ENCODE assay signal across 7 cellular contexts in the genomic region with DNA sequence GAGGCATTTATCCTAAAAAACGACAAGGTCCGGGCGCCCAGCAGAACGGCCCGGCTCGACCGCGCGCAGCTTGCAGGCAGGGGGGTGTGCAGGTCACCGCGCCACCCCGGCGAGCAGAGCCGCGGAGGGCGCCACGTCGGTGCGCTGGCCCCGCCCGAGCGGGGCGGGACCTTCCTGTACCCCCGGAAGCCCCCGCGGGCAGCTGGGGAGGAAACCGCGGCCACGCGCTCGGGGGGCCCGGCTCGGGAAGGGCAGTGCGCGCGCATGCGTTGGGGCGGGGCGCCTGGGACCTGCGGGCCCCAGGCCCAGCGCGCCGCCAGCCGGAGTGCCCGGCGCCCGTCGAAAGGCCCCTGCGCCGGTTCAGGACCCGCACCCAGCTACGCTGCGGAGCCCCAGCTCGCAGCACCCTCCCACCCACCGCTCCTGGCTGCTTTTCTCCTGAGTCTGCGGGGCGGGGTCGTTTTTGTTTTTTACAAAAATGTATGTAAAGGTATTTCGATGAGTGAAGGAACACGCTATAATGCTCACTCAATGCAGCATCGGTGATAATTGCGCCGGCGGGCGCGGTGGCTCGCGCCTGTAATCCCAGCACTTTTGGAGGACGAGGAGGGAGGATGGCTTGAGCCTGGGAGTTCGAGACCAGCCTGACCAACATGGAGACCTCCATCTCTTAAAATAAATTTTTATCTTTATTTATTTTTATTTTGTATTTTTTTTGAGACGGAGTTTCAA. TPM values are rescaled to one million over a fixed set of nuclear protein-coding genes. Genes with fewer than 3 reads are reported as not detected.
DNase-seq lines count a peak whose midpoint lies in the region; ATAC-seq and TF ChIP-seq lines count a peak whose summit lies in the region.

No MANE protein-coding gene starts in this region.

- ATAC-seq in HG03460 (IDR thresholded peaks at IDR 0.05; ENCODE audit: unreplicated experiment) (peak; percentile 69), naive B cell (ENCODE audit: low read depth in 2 of 2) (peak; percentile 92 to 93)
- ATAC-seq in stimulated activated effector memory CD8-positive, alpha-beta T cell treated with anti-CD3 and anti-CD28 coated beads, Interleukin-12 subunit alpha, Interleukin-12 subunit beta, amount 100 ng/mL, for 72 hours = peak; percentile 95

- peak overlapping the region; percentile 78 to 99 (median 98) for H3K27ac Mint-ChIP-seq in naive B cell
- H3K27ac Mint-ChIP-seq in stimulated activated effector memory CD8-positive, alpha-beta T cell treated with anti-CD3 and anti-CD28 coated beads, Interleukin-12 subunit alpha, Interleukin-12 subunit beta, amount 100 ng/mL, for 72 hours = peak overlapping the region; percentile 63

- peak overlapping the region; percentile 47 for H3K4me3 ChIP-seq in epithelial cell of esophagus (ENCODE audit: low read length)

- DNase-seq in activated CD8-positive, alpha-beta memory T cell treated with anti-CD3 and anti-CD28 coated beads for 48 hours (ENCODE audit: low read depth in 2 of 3, low spot score in 2 of 3) = peak; percentile 69 to 78 (median 71)
- peak; percentile 32 for DNase-seq in epithelial cell of esophagus (ENCODE audit: low read depth)
- peak; percentile 90 for DNase-seq in naive B cell
- peak; percentile 87 to 95 for DNase-seq in stimulated activated effector memory CD8-positive, alpha-beta T cell treated with anti-CD3 and anti-CD28 coated beads, Interleukin-12 subunit alpha, Interleukin-12 subunit beta, amount 100 ng/mL, for 72 hours (ENCODE audit: low spot score in 2 of 2)
- no peak for DNase-seq in GDM1 (lab: John Stamatoyannopoulos, UW)

- H3K4me3 Mint-ChIP-seq in naive B cell = peak overlapping the region; percentile 64 to 90 (median 86)
- peak overlapping the region; percentile 65 for H3K4me3 Mint-ChIP-seq in stimulated activated effector memory CD8-positive, alpha-beta T cell treated with anti-CD3 and anti-CD28 coated beads, Interleukin-12 subunit alpha, Interleukin-12 subunit beta, amount 100 ng/mL, for 72 hours

- peak; percentile 78 for TF ChIP-seq POLR2A in GM19099 (IDR thresholded peaks at IDR 0.05; ENCODE audit: extremely low read depth, insufficient read length, low read depth)

- no peaks in the 10 kb centered on the region for H3K36me3 Mint-ChIP-seq in naive B cell
- H3K36me3 Mint-ChIP-seq in stimulated activated effector memory CD8-positive, alpha-beta T cell treated with anti-CD3 and anti-CD28 coated beads, Interleukin-12 subunit alpha, Interleukin-12 subunit beta, amount 100 ng/mL, for 72 hours = no peaks in the 10 kb centered on the region

- TF ChIP-seq CTCF in epithelial cell of esophagus (IDR thresholded peaks at IDR 0.05; ENCODE audit: insufficient read depth, low read depth, low read length, missing control alignments) = no peak

- peaks cover 0 to 4% (median 0%) of the 10 kb centered on the region in 3 donors for H3K27me3 Mint-ChIP-seq in naive B cell

- peaks cover 24 to 38% (median 32%) of the 10 kb centered on the region in 3 donors for H3K4me1 Mint-ChIP-seq in naive B cell
- H3K4me1 Mint-ChIP-seq in stimulated activated effector memory CD8-positive, alpha-beta T cell treated with anti-CD3 and anti-CD28 coated beads, Interleukin-12 subunit alpha, Interleukin-12 subunit beta, amount 100 ng/mL, for 72 hours = peaks cover 9% of the 10 kb centered on the region

- H3K9me3 Mint-ChIP-seq in naive B cell = no peaks in the 10 kb centered on the region
- H3K9me3 Mint-ChIP-seq in stimulated activated effector memory CD8-positive, alpha-beta T cell treated with anti-CD3 and anti-CD28 coated beads, Interleukin-12 subunit alpha, Interleukin-12 subunit beta, amount 100 ng/mL, for 72 hours = no peaks in the 10 kb centered on the region

RNA-seq across cellular contexts. Expression of gene POMC, which starts 47.7 kb away (rescaled TPM):
- 10 to 100 TPM in 2 of 6 donors, 1 to 10 TPM in 4; 5.6 to 14.6 (median 7.5) TPM for polyA plus RNA-seq in naive B cell (ENCODE audit: low read depth in 6 of 6)
